In genomic region chr5:77177576-77177975, GRCh38 we compare ENCODE assay signal across 17 cellular contexts. TPM values are rescaled to one million over a fixed set of nuclear protein-coding genes. Genes with fewer than 3 reads are reported as not detected.
A peak's percentile ranks its signal among the peaks of the same experiment; 100 is the strongest.
DNase-seq lines count a peak whose midpoint lies in the region; FAIRE-seq and TF ChIP-seq lines count a peak whose summit lies in the region.
"Had no signal": no experiment of that assay in that cellular context is flagged by ENCODE, and none has a peak within 500 bp of the region (broad histone marks: within the 10 kb centered on the region; RNA-seq: fewer than 3 reads in every experiment).

No MANE protein-coding gene starts in this region.

- no peak for FAIRE-seq in H54 (lab: Jason Lieb, UNC)
- FAIRE-seq: A549, GM12892, GM18507 had no signal

- no peak for TF ChIP-seq POLR2A in H54 (IDR thresholded peaks at IDR 0.05; ENCODE audit: low read depth, low read length)

- DNase-seq in A172 (ENCODE audit: low spot score): peak; percentile 18
- peak; percentile 31 for DNase-seq in COLO829 (ENCODE audit: low spot score)
- peak; percentile 24 for DNase-seq in HT-29 (ENCODE audit: low spot score)
- peak; percentile 94 for DNase-seq in SW480 (ENCODE audit: low spot score)
- no peak for DNase-seq in H54 (ENCODE audit: insufficient read length, low spot score)
- no peak for DNase-seq in iPS-NIHi7 (ENCODE audit: extremely low spot score)
- DNase-seq in amygdala (lab: John Stamatoyannopoulos, UW): no peak
- DNase-seq: AML-193; CD4-positive, alpha-beta T cell; DMS 273 treated with DMSO at 0.1 percent for 48 hours; GDM1; H7; Kasumi-1; KG1 had no signal

RNA-seq across cellular contexts. Expression of gene PDE8B, which starts 32.9 kb away (rescaled TPM):
- total RNA-seq in A172 (2014; rRNA removed; shearing (Covaris generic)): 0.05 TPM in 1 of 2 replicates, not detected in the other
- total RNA-seq in HT-29 (2014; rRNA removed; shearing (Covaris generic)): not detected in 2 replicates

Comparison
In these comparisons a context has a peak if more than half of its experiments do, and no peak if none do; other contexts are left out.
1. DNase-seq: peak in A172 (single experiment), COLO829 (single experiment), HT-29 (single experiment) and SW480 (single experiment); none in H54 (single experiment), iPS-NIHi7 (single experiment) and amygdala (0 of 56).